In genomic region chr13:74097116-74097515, GRCh38 we compare ENCODE assay signal across 21 cellular contexts. TPM values are rescaled to one million over a fixed set of nuclear protein-coding genes. Genes with fewer than 3 reads are reported as not detected.
DNase-seq lines count a peak whose midpoint lies in the region; ATAC-seq and TF ChIP-seq lines count a peak whose summit lies in the region.
"Had no signal": no experiment of that assay in that cellular context is flagged by ENCODE, and none has a peak within 500 bp of the region (broad histone marks: within the 10 kb centered on the region; RNA-seq: fewer than 3 reads in every experiment).

No MANE protein-coding gene starts in this region.

- H3K4me2 ChIP-seq in Karpas-422 (ENCODE audit: low read depth, low read length, poor library complexity, severe bottlenecking) (no peak overlapping the region), GM23338 (no peak overlapping the region)
- H3K4me2 ChIP-seq: SK-N-SH had no signal

- peak in 1 of 2 donors; percentile 45 for ATAC-seq in activated T-cell treated with anti-CD3 and anti-CD28 coated beads, Interleukin-2, amount 50 U/mL, for 72 hours (replicated peaks in 1 of 2)
- ATAC-seq in memory B cell (ENCODE audit: low read depth) = no peak
- no peak for ATAC-seq in GM23338
- no peak for ATAC-seq in HG03135 (IDR thresholded peaks at IDR 0.05; ENCODE audit: unreplicated experiment)
- ATAC-seq: HCT116, Panc1 had no signal

- H3K9me2 ChIP-seq in Karpas-422 (replicated peaks; ENCODE audit: insufficient read depth, low read length) = no peaks in the 10 kb centered on the region
- no peaks in the 10 kb centered on the region for H3K9me2 ChIP-seq in GM23338 (ENCODE audit: insufficient read depth)
- H3K9me2 ChIP-seq: SK-N-SH had no signal

- H3K27ac ChIP-seq in Karpas-422 (ENCODE audit: low read length) (peak overlapping the region; percentile 14; the same call in 1 of the 2 replicates), GM23338 (ENCODE audit: low read depth) (no peak overlapping the region)
- H3K27ac ChIP-seq: C4-2B had no signal

- H3K36me3 ChIP-seq in Karpas-422 (ENCODE audit: insufficient read depth, low read length) (no peaks in the 10 kb centered on the region), GM23338 (ENCODE audit: insufficient read depth) (no peaks in the 10 kb centered on the region)

- H3K27me3 ChIP-seq in Karpas-422 (ENCODE audit: low read length) = no peaks in the 10 kb centered on the region
- H3K27me3 ChIP-seq in GM23338 (ENCODE audit: insufficient read depth) = no peaks in the 10 kb centered on the region

- no peak overlapping the region for H3K4me3 ChIP-seq in Karpas-422 (ENCODE audit: low read length)
- no peak overlapping the region for H3K4me3 ChIP-seq in GM23338

- H3K4me1 ChIP-seq in Karpas-422 (ENCODE audit: low read length) (peaks cover 75% of the 10 kb centered on the region), GM23338 (ENCODE audit: insufficient read depth) (no peaks in the 10 kb centered on the region)

- H3K79me2 ChIP-seq in Karpas-422 (ENCODE audit: low read length) (peaks cover 98% of the 10 kb centered on the region), GM23338 (replicated peaks; ENCODE audit: insufficient read depth) (peaks cover 30% of the 10 kb centered on the region)

- H4K20me1 ChIP-seq in Karpas-422 (ENCODE audit: insufficient read depth, low read depth, low read length) (no peaks in the 10 kb centered on the region), GM23338 (replicated peaks; ENCODE audit: insufficient read depth) (no peaks in the 10 kb centered on the region)

- no peaks in the 10 kb centered on the region for H3K9me3 ChIP-seq in Karpas-422 (ENCODE audit: low read length)
- H3K9me3 ChIP-seq: SK-N-SH had no signal

- no peak overlapping the region for H2AFZ ChIP-seq in Karpas-422 (ENCODE audit: low read length)
- no peak overlapping the region for H2AFZ ChIP-seq in GM23338

- H3K9ac ChIP-seq in Karpas-422 (ENCODE audit: low read length) = no peak overlapping the region
- H3K9ac ChIP-seq: SK-N-SH had no signal

- no peak for TF ChIP-seq CTCF in GM23338 (conservative IDR thresholded peaks at IDR 0.05; ENCODE audit: low read depth in 2 of 2)

- H3K9me3 Mint-ChIP-seq in activated T-cell treated with anti-CD3 and anti-CD28 coated beads, Interleukin-2, amount 50 U/mL, for 72 hours = peaks cover 0 to 2% of the 10 kb centered on the region in 2 donors
- H3K9me3 Mint-ChIP-seq in activated T-cell treated with anti-CD3 and anti-CD28 coated beads, Interleukin-2, amount 50 U/mL, for 24 hours = peaks cover 6% of the 10 kb centered on the region
- H3K9me3 Mint-ChIP-seq in memory B cell = peaks cover 3% of the 10 kb centered on the region
- peaks cover 14% of the 10 kb centered on the region; the same call in 2 of the 3 replicates for H3K9me3 Mint-ChIP-seq in GM23338

- H3K36me3 Mint-ChIP-seq in activated T-cell treated with anti-CD3 and anti-CD28 coated beads, Interleukin-2, amount 50 U/mL, for 72 hours (ENCODE audit: insufficient read depth in 2 of 2) = peaks cover under 1 to 5% of the 10 kb centered on the region in 2 donors
- peaks cover 7% of the 10 kb centered on the region for H3K36me3 Mint-ChIP-seq in activated T-cell treated with anti-CD3 and anti-CD28 coated beads, Interleukin-2, amount 50 U/mL, for 24 hours (ENCODE audit: low read depth)
- H3K36me3 Mint-ChIP-seq in memory B cell = peaks cover 9% of the 10 kb centered on the region
- peaks cover 12% of the 10 kb centered on the region for H3K36me3 Mint-ChIP-seq in GM23338 (ENCODE audit: low read depth)

- H3K27ac Mint-ChIP-seq in activated T-cell treated with anti-CD3 and anti-CD28 coated beads, Interleukin-2, amount 50 U/mL, for 72 hours = peak overlapping the region; percentile 72
- no peak overlapping the region for H3K27ac Mint-ChIP-seq in activated T-cell treated with anti-CD3 and anti-CD28 coated beads, Interleukin-2, amount 50 U/mL, for 24 hours
- H3K27ac Mint-ChIP-seq in memory B cell (peak overlapping the region; percentile 63), GM23338 (no peak overlapping the region)

- no peaks in the 10 kb centered on the region for H3K27me3 Mint-ChIP-seq in activated T-cell treated with anti-CD3 and anti-CD28 coated beads, Interleukin-2, amount 50 U/mL, for 72 hours (ENCODE audit: low read depth)
- H3K27me3 Mint-ChIP-seq in activated T-cell treated with anti-CD3 and anti-CD28 coated beads, Interleukin-2, amount 50 U/mL, for 24 hours = no peaks in the 10 kb centered on the region
- no peaks in the 10 kb centered on the region for H3K27me3 Mint-ChIP-seq in memory B cell
- no peaks in the 10 kb centered on the region for H3K27me3 Mint-ChIP-seq in GM23338 (ENCODE audit: insufficient read depth, low read depth, poor library complexity)

- H3K4me3 Mint-ChIP-seq in activated T-cell treated with anti-CD3 and anti-CD28 coated beads, Interleukin-2, amount 50 U/mL, for 72 hours = peak overlapping the region in 1 of 2 donors; percentile 68
- H3K4me3 Mint-ChIP-seq in activated T-cell treated with anti-CD3 and anti-CD28 coated beads, Interleukin-2, amount 50 U/mL, for 24 hours = no peak overlapping the region
- no peak overlapping the region for H3K4me3 Mint-ChIP-seq in memory B cell
- H3K4me3 Mint-ChIP-seq in GM23338 = no peak overlapping the region

- H3F3A ChIP-seq in GM23338 (replicated peaks; ENCODE audit: low read depth) = no peaks in the 10 kb centered on the region

- DNase-seq in activated T-cell treated with anti-CD3 and anti-CD28 coated beads, Interleukin-2, amount 50 U/mL, for 72 hours = no peak
- no peak for DNase-seq in activated T-cell treated with anti-CD3 and anti-CD28 coated beads, Interleukin-2, amount 50 U/mL, for 24 hours
- DNase-seq in Karpas-422 (no peak), memory B cell (ENCODE audit: low spot score in 2 of 2) (no peak), superior temporal gyrus (ENCODE audit: extremely low spot score) (no peak), GM23338 (ENCODE audit: low spot score) (no peak)
- DNase-seq: EL, GOT3, KG1, NCI-H1105, NCI-H2029, NCI-H2171, NCI-H345, NCI-H524, NCI-H774, SIG-M5, SK-N-SH had no signal

- peaks cover 58% of the 10 kb centered on the region for H3K4me1 Mint-ChIP-seq in activated T-cell treated with anti-CD3 and anti-CD28 coated beads, Interleukin-2, amount 50 U/mL, for 72 hours (ENCODE audit: low read depth)
- peaks cover 72% of the 10 kb centered on the region for H3K4me1 Mint-ChIP-seq in activated T-cell treated with anti-CD3 and anti-CD28 coated beads, Interleukin-2, amount 50 U/mL, for 24 hours (ENCODE audit: low read depth)
- peaks cover 42% of the 10 kb centered on the region for H3K4me1 Mint-ChIP-seq in memory B cell
- H3K4me1 Mint-ChIP-seq in GM23338 = no peaks in the 10 kb centered on the region; the same call in 1 of the 3 replicates

TF ChIP-seq in GM23338, 12 proteins besides CTCF, POLR2A, EP300 and RAD21 (continues in another document):
- TF ChIP-seq ZNF114 (CRISPR knock-in tag; IDR thresholded peaks at IDR 0.05) (no peak), NANOG (IDR thresholded peaks at IDR 0.05; ENCODE audit: borderline replicate concordance) (no peak), EZH2phosphoT487 (IDR thresholded peaks at IDR 0.05; ENCODE audit: unreplicated experiment) (no peak), ETS1 (IDR thresholded peaks at IDR 0.05) (no peak)

RNA-seq across cellular contexts. Expression of gene KLF12, which starts 37.1 kb away (rescaled TPM):
- 10 to 100 TPM; 32.0 to 42.1 TPM for total RNA-seq in activated T-cell treated with anti-CD3 and anti-CD28 coated beads, Interleukin-2, amount 50 U/mL, for 72 hours
- 19.6 and 38.1 TPM in 2 replicates for total RNA-seq in Karpas-422 (2014; rRNA removed; shearing (Covaris generic); ENCODE audit: low replicate concordance)
- 6.1 and 7.7 TPM in 2 replicates for total RNA-seq in GM23338 (2014; rRNA removed; shearing (Covaris generic))
- 5.7 and 6.4 TPM in 2 replicates for polyA plus RNA-seq in GM23338 (2016; fragmentation: Nextera tagmentation; extraction: Ambion mirVana)

Comparison
In these comparisons a context has a peak if more than half of its experiments do, and no peak if none do; other contexts are left out.
1. H3K27ac Mint-ChIP-seq: peak in activated T-cell treated with anti-CD3 and anti-CD28 coated beads, Interleukin-2, amount 50 U/mL, for 72 hours (single experiment) and memory B cell (single experiment); none in activated T-cell treated with anti-CD3 and anti-CD28 coated beads, Interleukin-2, amount 50 U/mL, for 24 hours (single experiment) and GM23338 (single experiment).